In genomic region chr18:71799016-71799673, GRCh38 we compare ENCODE assay signal across 15 cellular contexts.
"Had no signal": no experiment of that assay in that cellular context is flagged by ENCODE, and none has a peak within 500 bp of the region (broad histone marks: within the 10 kb centered on the region; RNA-seq: fewer than 3 reads in every experiment).

No MANE protein-coding gene starts in this region.

- DNase-seq: activated CD4-positive, alpha-beta T cell treated with anti-CD3 and anti-CD28 coated beads for 1 hour; activated CD4-positive, alpha-beta T cell treated with anti-CD3 and anti-CD28 coated beads, Interleukin-2, amount 50 U/mL, for 4 hours; activated naive CD4-positive, alpha-beta T cell treated with anti-CD3 and anti-CD28 coated beads for 36 hours; activated naive CD8-positive, alpha-beta T cell treated with anti-CD3 and anti-CD28 coated beads, Interleukin-2, amount 50 U/mL, for 24 hours; erythroblast; gastrocnemius medialis; heart right ventricle; left colon; right cardiac atrium; stimulated activated naive CD8-positive, alpha-beta T cell treated with anti-CD3 and anti-CD28 coated beads, Interleukin-15, amount 100 ng/mL, for 72 hours; T-cell had no signal

- ATAC-seq: activated naive CD8-positive, alpha-beta T cell treated with anti-CD3 and anti-CD28 coated beads, Interleukin-2, amount 50 U/mL, for 24 hours; activated T-helper 17 cell treated with anti-CD3 and anti-CD28 coated beads, Interleukin-2, amount 50 U/mL, for 72 hours; gastrocnemius medialis; heart right ventricle; left colon; right cardiac atrium; stimulated activated naive CD8-positive, alpha-beta T cell treated with anti-CD3 and anti-CD28 coated beads, Interleukin-15, amount 100 ng/mL, for 72 hours; T-cell had no signal

- H3K27me3 ChIP-seq: ascending aorta, gastrocnemius medialis, heart right ventricle had no signal

- H3K36me3 ChIP-seq: ascending aorta, gastrocnemius medialis, heart right ventricle, prostate gland had no signal

- H3K4me3 ChIP-seq: ascending aorta, gastrocnemius medialis, heart right ventricle, prostate gland, smooth muscle cell had no signal
